In genomic region chr20:5211803-5212714, GRCh38 we compare ENCODE assay signal across 1 cellular context.
TF ChIP-seq lines count a peak whose summit lies in the region.

No MANE protein-coding gene starts in this region.

TF ChIP-seq in HepG2, 621 proteins besides CTCF, POLR2A, EP300 and RAD21 (continued from another document and continues in another):
- TF ChIP-seq ARID4A (CRISPR knock-in tag; IDR thresholded peaks at IDR 0.05; ENCODE audit: borderline replicate concordance) (peak; percentile 72; the same call in 1 of the 2 replicates), HES4 (CRISPR knock-in tag; IDR thresholded peaks at IDR 0.05; ENCODE audit: borderline replicate concordance) (no peak), PHF8 (CRISPR knock-in tag; IDR thresholded peaks at IDR 0.05) (peak; percentile 17; the same call in 1 of the 2 replicates), ZNF567 (CRISPR knock-in tag; IDR thresholded peaks at IDR 0.05; ENCODE audit: borderline replicate concordance) (no peak), ZNF781 (CRISPR knock-in tag; IDR thresholded peaks at IDR 0.05; ENCODE audit: borderline replicate concordance, not compliant biosample characterization) (no peak), WIZ (CRISPR knock-in tag; IDR thresholded peaks at IDR 0.05) (peak; percentile 61), DPF2 (CRISPR knock-in tag; IDR thresholded peaks at IDR 0.05; ENCODE audit: borderline replicate concordance, low read depth) (peak; percentile 68; the same call in 1 of the 2 replicates), ZNF263 (CRISPR knock-in tag; IDR thresholded peaks at IDR 0.05) (no peak), ZNF615 (CRISPR knock-in tag; IDR thresholded peaks at IDR 0.05; ENCODE audit: borderline replicate concordance) (peak; percentile 62; the same call in 1 of the 2 replicates), ZNF292 (CRISPR knock-in tag; IDR thresholded peaks at IDR 0.05; ENCODE audit: borderline replicate concordance, low read depth) (peak; percentile 82; the same call in 1 of the 2 replicates), ZBTB43 (CRISPR knock-in tag; conservative IDR thresholded peaks at IDR 0.05) (0 out of 2 replicates have a peak, but pooled peaks have one; percentile 16), KDM2A (CRISPR knock-in tag; IDR thresholded peaks at IDR 0.05; ENCODE audit: borderline replicate concordance, low read depth) (0 out of 2 replicates have a peak, but pooled peaks have one; percentile 25), MLLT10 (CRISPR knock-in tag; IDR thresholded peaks at IDR 0.05) (no peak), HNRNPL (IDR thresholded peaks at IDR 0.05; ENCODE audit: low read depth, low read length) (no peak), FOXA3 (CRISPR knock-in tag; IDR thresholded peaks at IDR 0.05) (0 out of 2 replicates have a peak, but pooled peaks have one; percentile 41), TBX3 (IDR thresholded peaks at IDR 0.05; ENCODE audit: borderline replicate concordance) (peak; percentile 31; the same call in 1 of the 2 replicates), ZNF772 (CRISPR knock-in tag; IDR thresholded peaks at IDR 0.05) (0 out of 2 replicates have a peak, but pooled peaks have one; percentile 22), POGZ (CRISPR knock-in tag; IDR thresholded peaks at IDR 0.05) (peak; percentile 81; the same call in 1 of the 2 replicates), ZC3H4 (CRISPR knock-in tag; IDR thresholded peaks at IDR 0.05; ENCODE audit: borderline replicate concordance) (no peak), ATF7 (IDR thresholded peaks at IDR 0.05) (peak; percentile 38), ATF7 (CRISPR knock-in tag; IDR thresholded peaks at IDR 0.05) (0 out of 2 replicates have a peak, but pooled peaks have one; percentile 73), ZNF691 (CRISPR knock-in tag; IDR thresholded peaks at IDR 0.05; ENCODE audit: borderline replicate concordance, low read depth) (peak; percentile 82; the same call in 1 of the 2 replicates), CEBPB (IDR thresholded peaks at IDR 0.05; ENCODE audit: borderline replicate concordance, low read depth, low read length) (peak; percentile 93), TRIM24 (CRISPR knock-in tag; IDR thresholded peaks at IDR 0.05) (peak; percentile 91), NCOA1 (CRISPR knock-in tag; IDR thresholded peaks at IDR 0.05) (peak; percentile 31; the same call in 1 of the 2 replicates), ZSCAN31 (CRISPR knock-in tag; IDR thresholded peaks at IDR 0.05; ENCODE audit: low read depth) (0 out of 2 replicates have a peak, but pooled peaks have one; percentile 53), HIVEP1 (CRISPR knock-in tag; IDR thresholded peaks at IDR 0.05) (no peak), SP2 (CRISPR knock-in tag; IDR thresholded peaks at IDR 0.05) (no peak), NFKBIZ (CRISPR knock-in tag; IDR thresholded peaks at IDR 0.05) (no peak), PPARG (CRISPR knock-in tag; conservative IDR thresholded peaks at IDR 0.05) (peak; percentile 84), SOX5 (CRISPR knock-in tag; IDR thresholded peaks at IDR 0.05; ENCODE audit: borderline replicate concordance) (peak; percentile 61), ZNF207 (IDR thresholded peaks at IDR 0.05; ENCODE audit: borderline replicate concordance) (no peak), FUBP1 (CRISPR knock-in tag; IDR thresholded peaks at IDR 0.05; ENCODE audit: borderline replicate concordance) (no peak)
- TF ChIP-seq, protein P1, sequence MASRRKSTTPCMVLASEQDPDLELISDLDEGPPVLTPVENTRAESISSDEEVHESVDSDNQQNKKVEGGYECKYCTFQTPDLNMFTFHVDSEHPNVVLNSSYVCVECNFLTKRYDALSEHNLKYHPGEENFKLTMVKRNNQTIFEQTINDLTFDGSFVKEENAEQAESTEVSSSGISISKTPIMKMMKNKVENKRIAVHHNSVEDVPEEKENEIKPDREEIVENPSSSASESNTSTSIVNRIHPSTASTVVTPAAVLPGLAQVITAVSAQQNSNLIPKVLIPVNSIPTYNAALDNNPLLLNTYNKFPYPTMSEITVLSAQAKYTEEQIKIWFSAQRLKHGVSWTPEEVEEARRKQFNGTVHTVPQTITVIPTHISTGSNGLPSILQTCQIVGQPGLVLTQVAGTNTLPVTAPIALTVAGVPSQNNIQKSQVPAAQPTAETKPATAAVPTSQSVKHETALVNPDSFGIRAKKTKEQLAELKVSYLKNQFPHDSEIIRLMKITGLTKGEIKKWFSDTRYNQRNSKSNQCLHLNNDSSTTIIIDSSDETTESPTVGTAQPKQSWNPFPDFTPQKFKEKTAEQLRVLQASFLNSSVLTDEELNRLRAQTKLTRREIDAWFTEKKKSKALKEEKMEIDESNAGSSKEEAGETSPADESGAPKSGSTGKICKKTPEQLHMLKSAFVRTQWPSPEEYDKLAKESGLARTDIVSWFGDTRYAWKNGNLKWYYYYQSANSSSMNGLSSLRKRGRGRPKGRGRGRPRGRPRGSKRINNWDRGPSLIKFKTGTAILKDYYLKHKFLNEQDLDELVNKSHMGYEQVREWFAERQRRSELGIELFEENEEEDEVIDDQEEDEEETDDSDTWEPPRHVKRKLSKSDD (CRISPR knock-in tag; IDR thresholded peaks at IDR 0.05; ENCODE audit: low read depth), result no peak
- TF ChIP-seq, protein P2, sequence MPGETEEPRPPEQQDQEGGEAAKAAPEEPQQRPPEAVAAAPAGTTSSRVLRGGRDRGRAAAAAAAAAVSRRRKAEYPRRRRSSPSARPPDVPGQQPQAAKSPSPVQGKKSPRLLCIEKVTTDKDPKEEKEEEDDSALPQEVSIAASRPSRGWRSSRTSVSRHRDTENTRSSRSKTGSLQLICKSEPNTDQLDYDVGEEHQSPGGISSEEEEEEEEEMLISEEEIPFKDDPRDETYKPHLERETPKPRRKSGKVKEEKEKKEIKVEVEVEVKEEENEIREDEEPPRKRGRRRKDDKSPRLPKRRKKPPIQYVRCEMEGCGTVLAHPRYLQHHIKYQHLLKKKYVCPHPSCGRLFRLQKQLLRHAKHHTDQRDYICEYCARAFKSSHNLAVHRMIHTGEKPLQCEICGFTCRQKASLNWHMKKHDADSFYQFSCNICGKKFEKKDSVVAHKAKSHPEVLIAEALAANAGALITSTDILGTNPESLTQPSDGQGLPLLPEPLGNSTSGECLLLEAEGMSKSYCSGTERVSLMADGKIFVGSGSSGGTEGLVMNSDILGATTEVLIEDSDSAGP (CRISPR knock-in tag; IDR thresholded peaks at IDR 0.05; ENCODE audit: borderline replicate concordance), result peak; percentile 30; the same call in 1 of the 2 replicates
- TF ChIP-seq, protein P3, sequence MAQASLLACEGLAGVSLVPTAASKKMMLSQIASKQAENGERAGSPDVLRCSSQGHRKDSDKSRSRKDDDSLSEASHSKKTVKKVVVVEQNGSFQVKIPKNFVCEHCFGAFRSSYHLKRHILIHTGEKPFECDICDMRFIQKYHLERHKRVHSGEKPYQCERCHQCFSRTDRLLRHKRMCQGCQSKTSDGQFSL (CRISPR knock-in tag; IDR thresholded peaks at IDR 0.05), result no peak
- TF ChIP-seq, protein P4, sequence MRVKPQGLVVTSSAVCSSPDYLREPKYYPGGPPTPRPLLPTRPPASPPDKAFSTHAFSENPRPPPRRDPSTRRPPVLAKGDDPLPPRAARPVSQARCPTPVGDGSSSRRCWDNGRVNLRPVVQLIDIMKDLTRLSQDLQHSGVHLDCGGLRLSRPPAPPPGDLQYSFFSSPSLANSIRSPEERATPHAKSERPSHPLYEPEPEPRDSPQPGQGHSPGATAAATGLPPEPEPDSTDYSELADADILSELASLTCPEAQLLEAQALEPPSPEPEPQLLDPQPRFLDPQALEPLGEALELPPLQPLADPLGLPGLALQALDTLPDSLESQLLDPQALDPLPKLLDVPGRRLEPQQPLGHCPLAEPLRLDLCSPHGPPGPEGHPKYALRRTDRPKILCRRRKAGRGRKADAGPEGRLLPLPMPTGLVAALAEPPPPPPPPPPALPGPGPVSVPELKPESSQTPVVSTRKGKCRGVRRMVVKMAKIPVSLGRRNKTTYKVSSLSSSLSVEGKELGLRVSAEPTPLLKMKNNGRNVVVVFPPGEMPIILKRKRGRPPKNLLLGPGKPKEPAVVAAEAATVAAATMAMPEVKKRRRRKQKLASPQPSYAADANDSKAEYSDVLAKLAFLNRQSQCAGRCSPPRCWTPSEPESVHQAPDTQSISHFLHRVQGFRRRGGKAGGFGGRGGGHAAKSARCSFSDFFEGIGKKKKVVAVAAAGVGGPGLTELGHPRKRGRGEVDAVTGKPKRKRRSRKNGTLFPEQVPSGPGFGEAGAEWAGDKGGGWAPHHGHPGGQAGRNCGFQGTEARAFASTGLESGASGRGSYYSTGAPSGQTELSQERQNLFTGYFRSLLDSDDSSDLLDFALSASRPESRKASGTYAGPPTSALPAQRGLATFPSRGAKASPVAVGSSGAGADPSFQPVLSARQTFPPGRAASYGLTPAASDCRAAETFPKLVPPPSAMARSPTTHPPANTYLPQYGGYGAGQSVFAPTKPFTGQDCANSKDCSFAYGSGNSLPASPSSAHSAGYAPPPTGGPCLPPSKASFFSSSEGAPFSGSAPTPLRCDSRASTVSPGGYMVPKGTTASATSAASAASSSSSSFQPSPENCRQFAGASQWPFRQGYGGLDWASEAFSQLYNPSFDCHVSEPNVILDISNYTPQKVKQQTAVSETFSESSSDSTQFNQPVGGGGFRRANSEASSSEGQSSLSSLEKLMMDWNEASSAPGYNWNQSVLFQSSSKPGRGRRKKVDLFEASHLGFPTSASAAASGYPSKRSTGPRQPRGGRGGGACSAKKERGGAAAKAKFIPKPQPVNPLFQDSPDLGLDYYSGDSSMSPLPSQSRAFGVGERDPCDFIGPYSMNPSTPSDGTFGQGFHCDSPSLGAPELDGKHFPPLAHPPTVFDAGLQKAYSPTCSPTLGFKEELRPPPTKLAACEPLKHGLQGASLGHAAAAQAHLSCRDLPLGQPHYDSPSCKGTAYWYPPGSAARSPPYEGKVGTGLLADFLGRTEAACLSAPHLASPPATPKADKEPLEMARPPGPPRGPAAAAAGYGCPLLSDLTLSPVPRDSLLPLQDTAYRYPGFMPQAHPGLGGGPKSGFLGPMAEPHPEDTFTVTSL (CRISPR knock-in tag; IDR thresholded peaks at IDR 0.05; ENCODE audit: borderline replicate concordance), result peak; percentile 61; the same call in 1 of the 2 replicates
